27 cellular contexts compared by ENCODE assay signal in the genomic region with DNA sequence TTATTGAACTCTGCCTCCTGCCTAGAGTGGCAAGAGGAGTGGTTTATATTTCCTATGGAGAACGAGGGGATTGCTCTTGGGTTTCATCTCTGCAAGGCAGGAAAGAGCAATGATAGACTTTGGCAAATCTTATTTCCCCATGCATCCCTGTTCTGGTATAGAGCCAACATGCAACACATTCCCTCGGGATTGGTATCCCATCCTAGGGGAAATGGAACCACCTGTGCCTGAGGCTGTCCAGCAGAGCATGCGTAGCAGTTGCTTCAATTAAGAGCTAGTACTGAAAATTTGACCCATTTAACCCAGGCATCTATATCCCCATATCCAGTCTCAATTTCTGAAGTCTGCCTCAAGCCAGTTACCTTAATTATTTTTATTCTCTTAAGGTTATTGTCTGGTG.
"Had no signal": no experiment of that assay in that cellular context is flagged by ENCODE, and none has a peak within 500 bp of the region (broad histone marks: within the 10 kb centered on the region; RNA-seq: fewer than 3 reads in every experiment).

No MANE protein-coding gene starts in this region.

- H3K27me3 ChIP-seq: stomach, suprapubic skin, testis, thyroid gland, tibial artery, tibial nerve, transverse colon, upper lobe of left lung, upper lobe of right lung, uterus, vagina had no signal

- H3K9me3 ChIP-seq: suprapubic skin, testis, thoracic aorta, thyroid gland, tibial artery, transverse colon, upper lobe of left lung, upper lobe of right lung, uterus, vagina had no signal

- DNase-seq: stimulated activated CD4-positive, alpha-beta T cell treated with anti-CD3 and anti-CD28 coated beads, Interleukin-2, amount 100 ng/mL, for 48 hours; stimulated activated CD4-positive, alpha-beta T cell treated with anti-CD3 and anti-CD28 coated beads, Interleukin-4, amount 100 ng/mL, for 1 hour; stimulated activated CD4-positive, alpha-beta T cell treated with anti-CD3 and anti-CD28 coated beads, Interleukin-4, amount 100 ng/mL, for 24 hours; stimulated activated CD4-positive, alpha-beta T cell treated with anti-CD3 and anti-CD28 coated beads, Interleukin-4, amount 100 ng/mL, for 4 hours; stimulated activated CD8-positive, alpha-beta memory T cell treated with anti-CD3 and anti-CD28 coated beads, Interleukin-4, amount 100 ng/mL, for 48 hours; stimulated activated naive B cell treated with anti-CD40 and anti-IgM and Interleukin-4, amounts not matched to agents 10 μg/mL and 1 μg/mL and 100 μg/mL, for 72 hours; stimulated activated naive CD4-positive, alpha-beta T cell; stimulated activated naive CD4-positive, alpha-beta T cell treated with Interleukin-2 at 50 U/mL for 16 hours; stimulated activated naive CD8-positive, alpha-beta T cell treated with anti-CD3 and anti-CD28 coated beads, Interleukin-15, amount 100 ng/mL, for 72 hours; stimulated activated naive CD8-positive, alpha-beta T cell treated with anti-CD3 and anti-CD28 coated beads, Interleukin-15, Interleukin-2, amounts not matched to agents 100 U/mL and 50 U/mL, for 24 hours; stomach; substantia nigra; testis; thyroid gland; tibial artery; transverse colon; trophoblast cell; upper lobe of left lung; upper lobe of right lung; uterus had no signal

- H3K36me3 ChIP-seq: stomach, suprapubic skin, thoracic aorta, thyroid gland, tibial artery, tibial nerve, transverse colon, upper lobe of left lung, upper lobe of right lung, uterus, vagina had no signal

- H3K4me3 ChIP-seq: stomach, suprapubic skin, testis, thoracic aorta, thyroid gland, tibial artery, tibial nerve, transverse colon, upper lobe of left lung, upper lobe of right lung, uterus, vagina had no signal

- FAIRE-seq: urothelium cell line had no signal

- H3K27ac ChIP-seq: stomach, suprapubic skin, testis, thoracic aorta, thyroid gland, tibial artery, tibial nerve, transverse colon, upper lobe of left lung, upper lobe of right lung, uterus, vagina had no signal

- ATAC-seq: stimulated activated effector memory CD8-positive, alpha-beta T cell treated with anti-CD3 and anti-CD28 coated beads, Interleukin-12 subunit alpha, Interleukin-12 subunit beta, amount 100 ng/mL, for 72 hours; stimulated activated memory B cell treated with anti-CD40 and anti-IgM and Interleukin-4, amounts not matched to agents 10 μg/mL and 1 μg/mL and 100 μg/mL, for 72 hours; stimulated activated naive B cell treated with anti-CD40 and anti-IgM and Interleukin-4, amounts not matched to agents 10 μg/mL and 1 μg/mL and 100 μg/mL, for 72 hours; stimulated activated naive CD8-positive, alpha-beta T cell treated with anti-CD3 and anti-CD28 coated beads, Interleukin-15, amount 100 ng/mL, for 72 hours; stimulated activated naive CD8-positive, alpha-beta T cell treated with anti-CD3 and anti-CD28 coated beads, Interleukin-15, Interleukin-2, amounts not matched to agents 100 U/mL and 50 U/mL, for 24 hours; upper lobe of right lung had no signal

- H3K4me1 ChIP-seq: stomach, testis, thyroid gland, tibial artery, transverse colon, upper lobe of left lung, upper lobe of right lung, uterus, vagina had no signal
